ENCODE assay signal across 22 cellular contexts in the genomic region with DNA sequence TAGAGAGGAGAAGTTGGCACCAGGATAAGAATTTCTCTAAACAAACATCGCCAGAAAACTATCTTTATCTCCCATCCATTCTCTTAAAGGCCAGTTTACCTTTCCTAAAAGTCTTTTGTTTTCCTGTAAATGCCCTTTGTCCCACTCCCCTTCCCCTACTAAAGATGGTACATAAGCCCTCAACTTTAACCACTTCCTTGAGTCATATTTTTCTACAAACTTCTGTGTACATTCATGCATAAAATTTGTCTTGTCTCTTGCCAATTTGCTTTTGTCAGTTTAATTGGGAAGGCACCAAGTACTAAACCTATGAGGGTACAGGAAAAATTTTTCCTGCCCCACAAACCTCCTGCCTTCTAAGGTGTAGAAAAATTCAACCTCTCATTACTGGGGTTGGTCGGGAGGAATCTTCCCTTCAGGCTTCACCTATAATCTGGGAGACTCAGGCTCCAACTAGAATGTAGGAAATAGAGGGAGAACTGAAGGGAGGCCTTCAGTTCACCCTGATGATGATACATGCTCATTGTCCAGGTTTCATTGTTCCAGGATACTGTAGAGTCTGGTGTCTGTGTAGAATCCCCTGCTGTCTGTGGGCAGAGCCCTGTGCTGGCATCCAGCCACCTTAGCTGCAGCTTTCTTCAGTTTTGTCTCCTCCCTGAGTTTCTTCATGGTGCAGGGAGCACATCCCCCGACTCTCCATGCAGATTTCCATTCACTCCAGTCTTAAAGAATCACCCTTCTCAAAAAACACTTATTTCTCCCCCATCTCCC. TPM values are rescaled to one million over a fixed set of nuclear protein-coding genes. Genes with fewer than 3 reads are reported as not detected.
DNase-seq lines count a peak whose midpoint lies in the region; ATAC-seq, FAIRE-seq and TF ChIP-seq lines count a peak whose summit lies in the region.
"Had no signal": no experiment of that assay in that cellular context is flagged by ENCODE, and none has a peak within 500 bp of the region (broad histone marks: within the 10 kb centered on the region; RNA-seq: fewer than 3 reads in every experiment).

No MANE protein-coding gene starts in this region.

- H3K36me3 ChIP-seq in OCI-LY7 (ENCODE audit: insufficient read depth, low read length), result no peaks in the 10 kb centered on the region
- H3K36me3 ChIP-seq in endodermal cell (ENCODE audit: control insufficient read depth, insufficient read depth, low read length), result no peaks in the 10 kb centered on the region
- no peaks in the 10 kb centered on the region for H3K36me3 ChIP-seq in trophoblast cell (ENCODE audit: control insufficient read depth in 1 of 2, insufficient read depth in 2 of 2, low read length in 2 of 2)
- no peaks in the 10 kb centered on the region for H3K36me3 ChIP-seq in kidney (ENCODE audit: control insufficient read depth in 1 of 2, insufficient read depth in 2 of 2, low read length in 2 of 2)
- H3K36me3 ChIP-seq: prostate gland, stomach had no signal

- H3K4me3 ChIP-seq in OCI-LY7 (ENCODE audit: low read depth, low read length, poor library complexity, severe bottlenecking), result no peak overlapping the region
- peak overlapping the region; percentile 67 for H3K4me3 ChIP-seq in endodermal cell (ENCODE audit: low read length)
- no peak overlapping the region for H3K4me3 ChIP-seq in trophoblast cell (ENCODE audit: low read depth, low read length)
- H3K4me3 ChIP-seq in kidney (ENCODE audit: low read length in 2 of 2), result no peak overlapping the region
- H3K4me3 ChIP-seq: GM12878, prostate gland, stomach had no signal

- no peak for ATAC-seq in GM18873 (IDR thresholded peaks at IDR 0.05; ENCODE audit: low FRiP score, unreplicated experiment)
- ATAC-seq: GM12878, Right ventricle myocardium inferior had no signal

- H2AK5ac ChIP-seq in trophoblast cell (ENCODE audit: low read length), result no peak overlapping the region

- H2BK120ac ChIP-seq in trophoblast cell (ENCODE audit: insufficient read depth, low read length, poor library complexity), result no peak overlapping the region

- H3K4me1 Mint-ChIP-seq in endodermal cell, result peaks cover 39% of the 10 kb centered on the region

- H3K4ac ChIP-seq in trophoblast cell (ENCODE audit: low read depth, low read length), result no peak overlapping the region

- H3K9me2 ChIP-seq in OCI-LY7 (ENCODE audit: insufficient read depth, low read length), result no peaks in the 10 kb centered on the region

- no peak overlapping the region for H3K14ac ChIP-seq in trophoblast cell (ENCODE audit: low read length)

- no peak for TF ChIP-seq POLR2A in H54 (IDR thresholded peaks at IDR 0.05; ENCODE audit: low read depth, low read length)

- H3K18ac ChIP-seq in trophoblast cell (ENCODE audit: low read length), result no peak overlapping the region

- no peak overlapping the region for H3K9ac ChIP-seq in endodermal cell (ENCODE audit: extremely low read depth, low read length, poor library complexity, severe bottlenecking)
- no peak overlapping the region for H3K9ac ChIP-seq in trophoblast cell (ENCODE audit: low read length)
- H3K9ac ChIP-seq in kidney (ENCODE audit: low read length in 2 of 2), result no peak overlapping the region

- no peak overlapping the region for H2BK12ac ChIP-seq in trophoblast cell (ENCODE audit: low read length)

- no peak overlapping the region for H4K8ac ChIP-seq in trophoblast cell (ENCODE audit: low read depth, low read length)

- H3K27ac ChIP-seq in OCI-LY7 (ENCODE audit: low read depth, low read length, poor library complexity, severe bottlenecking) (no peak overlapping the region), endodermal cell (ENCODE audit: low read depth, low read length) (no peak overlapping the region), trophoblast cell (ENCODE audit: low read depth, low read length) (no peak overlapping the region), kidney (ENCODE audit: low read depth in 2 of 2, low read length in 2 of 2) (no peak overlapping the region)
- H3K27ac ChIP-seq: prostate gland had no signal

- BruUV-seq in OCI-LY7 (replicated peaks; lab: Mats Ljungman, UMichigan), result no TSS peak

- H3K4me2 ChIP-seq in OCI-LY7 (ENCODE audit: low read length) (no peak overlapping the region), trophoblast cell (ENCODE audit: low read length) (peak overlapping the region; percentile 2)

- no peak overlapping the region for H2BK5ac ChIP-seq in trophoblast cell (ENCODE audit: low read depth, low read length, poor library complexity)

- peaks cover 18% of the 10 kb centered on the region for H3K9me3 Mint-ChIP-seq in endodermal cell

- H2AFZ ChIP-seq in OCI-LY7 (ENCODE audit: low read length) (peak overlapping the region; percentile 34; the same call in 1 of the 2 replicates), trophoblast cell (ENCODE audit: insufficient read depth, low read length, poor library complexity) (no peak overlapping the region)

- H3K9me3 ChIP-seq in OCI-LY7 (ENCODE audit: low read length) (no peaks in the 10 kb centered on the region), endodermal cell (ENCODE audit: control insufficient read depth, low read length) (peaks cover 13% of the 10 kb centered on the region), trophoblast cell (ENCODE audit: insufficient read depth, low read depth, low read length) (no peaks in the 10 kb centered on the region), kidney (ENCODE audit: control insufficient read depth in 1 of 2, low read length in 2 of 2) (no peaks in the 10 kb centered on the region)
- H3K9me3 ChIP-seq: prostate gland, stomach had no signal

- H3K27me3 Mint-ChIP-seq in endodermal cell (ENCODE audit: insufficient read depth), result no peaks in the 10 kb centered on the region
- H3K27me3 Mint-ChIP-seq: activated CD4-positive, alpha-beta memory T cell treated with anti-CD3 and anti-CD28 coated beads, Interleukin-2, amount 10 ng/mL, durations not matched to agents 7 days and 5 days had no signal

- H4K12ac ChIP-seq in trophoblast cell (ENCODE audit: low read depth, low read length), result no peak overlapping the region

- FAIRE-seq in H54 (lab: Jason Lieb, UNC) (peak; percentile 68), kidney (lab: Jason Lieb, UNC) (no peak)
- FAIRE-seq: GM12878, TTC549 had no signal

- WGBS in endodermal cell (ENCODE audit: insufficient coverage in 1 of 2, insufficient read length in 1 of 2), 2 experiments, result 77% methylated on average over 3 of the region's 3 CpGs; no CpG with 5 or more reads in 1 of the 2 experiments
- 100% methylated on average over 1 of the region's 3 CpGs for WGBS in trophoblast cell (ENCODE audit: extremely low coverage, insufficient coverage, insufficient read length)

- H3K27ac Mint-ChIP-seq in endodermal cell, result peak overlapping the region; percentile 81
- H3K27ac Mint-ChIP-seq: activated CD4-positive, alpha-beta memory T cell treated with anti-CD3 and anti-CD28 coated beads, Interleukin-2, amount 10 ng/mL, durations not matched to agents 7 days and 5 days; activated T-helper 1 cell treated with anti-CD3 and anti-CD28 coated beads, Interleukin-12 subunit alpha, Interleukin-12 subunit beta, Interleukin-2, Interleukin-4 antibody, amounts not matched to agents 30 ng/mL and 10 ng/mL and 1 ng/mL, durations not matched to agents 14 hours and 24 hours and 36 hours had no signal

- TF ChIP-seq CTCF in OCI-LY7 (conservative IDR thresholded peaks at IDR 0.05; ENCODE audit: low read length) (no peak), endodermal cell (conservative IDR thresholded peaks at IDR 0.05) (no peak), GM10248 (IDR thresholded peaks at IDR 0.05; ENCODE audit: control extremely low read depth, extremely low read depth, low read depth, missing control alignments) (no peak), kidney (IDR thresholded peaks at IDR 0.05; ENCODE audit: borderline replicate concordance, extremely low read depth, insufficient read depth) (no peak)

- H3K23ac ChIP-seq in trophoblast cell (ENCODE audit: low read length), result peak overlapping the region; percentile 64

- POLR2A ChIA-PET in OCI-LY7 (lab: Charles Lee) (interaction anchor here (0.6 to 1.2 kb wide), 3 partner anchors 8 to 81 kb away, joined by 3 to 5 read pairs (median 3); no protein-coding TSS in a partner anchor), GM10248 (lab: Yijun Ruan, JAX) (no interaction called here)

- CTCF ChIA-PET in OCI-LY7 (lab: Charles Lee; ENCODE audit: unreplicated experiment), result no interaction called here
- CTCF ChIA-PET in GM10248 (lab: Yijun Ruan, JAX), result interaction anchor here (1.2 kb wide), 1 partner anchor 9 kb away, joined by 3 read pairs; no protein-coding TSS in a partner anchor

- intact Hi-C loops in OCI-LY7 (cut with micrococcal nuclease; ENCODE audit: unreplicated experiment) (no loop called here), kidney (cut with DNase I) (no loop called here)

- H3K4me1 ChIP-seq in OCI-LY7 (ENCODE audit: insufficient read depth, low read length, poor library complexity, severe bottlenecking) (peaks cover 8% of the 10 kb centered on the region), endodermal cell (ENCODE audit: control insufficient read depth, insufficient read depth, low read length) (peaks cover 9% of the 10 kb centered on the region), trophoblast cell (ENCODE audit: control insufficient read depth in 1 of 2, insufficient read depth in 2 of 2, low read length in 2 of 2) (peaks cover 2 to 11% of the 10 kb centered on the region in 2 experiments), kidney (ENCODE audit: control insufficient read depth in 1 of 2, insufficient read depth in 1 of 2, low read depth in 1 of 2, low read length in 2 of 2) (no peaks in the 10 kb centered on the region)
- H3K4me1 ChIP-seq: prostate gland had no signal

- H4K91ac ChIP-seq in trophoblast cell (ENCODE audit: low read depth, low read length), result no peak overlapping the region

- H3K36me3 Mint-ChIP-seq in endodermal cell (ENCODE audit: low read depth), result peaks cover 7% of the 10 kb centered on the region

- peak overlapping the region; percentile 31 for H3K4me3 Mint-ChIP-seq in endodermal cell
- H3K4me3 Mint-ChIP-seq: activated CD4-positive, alpha-beta memory T cell treated with anti-CD3 and anti-CD28 coated beads, Interleukin-2, amount 10 ng/mL, durations not matched to agents 7 days and 5 days; activated T-helper 1 cell treated with anti-CD3 and anti-CD28 coated beads, Interleukin-12 subunit alpha, Interleukin-12 subunit beta, Interleukin-2, Interleukin-4 antibody, amounts not matched to agents 30 ng/mL and 10 ng/mL and 1 ng/mL, durations not matched to agents 14 hours and 24 hours and 36 hours had no signal

- no peaks in the 10 kb centered on the region for H4K20me1 ChIP-seq in OCI-LY7 (ENCODE audit: insufficient read depth, low read length)

- no peaks in the 10 kb centered on the region for H3K79me2 ChIP-seq in OCI-LY7 (ENCODE audit: insufficient read depth, low read depth, low read length)
- no peaks in the 10 kb centered on the region for H3K79me2 ChIP-seq in trophoblast cell (ENCODE audit: control insufficient read depth, insufficient read depth, low read length, poor library complexity)

- no peaks in the 10 kb centered on the region for H3K27me3 ChIP-seq in endodermal cell (ENCODE audit: control insufficient read depth, insufficient read depth, low read length, poor library complexity, severe bottlenecking)
- H3K27me3 ChIP-seq in trophoblast cell (ENCODE audit: insufficient read depth, low read length), result no peaks in the 10 kb centered on the region
- H3K27me3 ChIP-seq: stomach had no signal

- H3K79me1 ChIP-seq in trophoblast cell (ENCODE audit: low read length), result no peaks in the 10 kb centered on the region

- DNase-seq in H54 (ENCODE audit: insufficient read length, low spot score) (no peak), OCI-LY7 (ENCODE audit: low spot score) (no peak), endodermal cell (no peak), trophoblast cell (no peak), GM10248 (ENCODE audit: extremely low spot score) (no peak), kidney (no peak), hippocampal formation (lab: John Stamatoyannopoulos, UW) (no peak)
- DNase-seq: activated CD4-positive, alpha-beta memory T cell treated with anti-CD3 and anti-CD28 coated beads, Interleukin-2, amount 10 ng/mL, durations not matched to agents 7 days and 5 days; cerebellar nuclear complex; EL; glutamatergic neuron; NCI-H187 treated with DMSO at 0.1 percent for 48 hours; NCI-H774; stimulated activated CD4-positive, alpha-beta T cell treated with anti-CD3 and anti-CD28 coated beads, Interleukin-12 subunit alpha, Interleukin-12 subunit beta, amount 100 ng/mL, for 4 hours; stomach had no signal

RNA-seq across cellular contexts. Expression of a gene that starts 53.2 kb away (rescaled TPM):
- not detected in 2 replicates for total RNA-seq in OCI-LY7 (2014; rRNA removed; shearing (Covaris generic))
- total RNA-seq in OCI-LY7 (2022) (not detected in 2 replicates), endodermal cell (not detected), kidney (not detected)
- polyA plus RNA-seq in endodermal cell (2013, experiment 1 of 2), result not detected
- not detected for polyA plus RNA-seq in endodermal cell (2013, experiment 2 of 2)
- polyA plus RNA-seq in trophoblast cell (2013), result not detected in 2 replicates
- polyA plus RNA-seq in kidney (ENCODE audit: insufficient read depth, low read depth, low replicate concordance), result not detected
- total RNA-seq: activated CD4-positive, alpha-beta memory T cell treated with anti-CD3 and anti-CD28 coated beads, Interleukin-2, amount 10 ng/mL, durations not matched to agents 7 days and 5 days; activated T-helper 1 cell treated with anti-CD3 and anti-CD28 coated beads, Interleukin-12 subunit alpha, Interleukin-12 subunit beta, Interleukin-2, Interleukin-4 antibody, amounts not matched to agents 30 ng/mL and 10 ng/mL and 1 ng/mL, durations not matched to agents 14 hours and 24 hours and 36 hours; kidney epithelial cell; prostate gland; Right ventricle myocardium inferior; stomach had no signal
- polyA plus RNA-seq: GM12878, stomach had no signal
